Comparison of ENCODE assay signal across 1 cellular context in genomic region chr9:90201770-90202169, GRCh38.
TF ChIP-seq lines count a peak whose summit lies in the region.

No MANE protein-coding gene starts in this region.

TF ChIP-seq in SK-N-SH treated with all-trans-retinoic acid at 6 μM for 48 hours, 23 proteins besides CTCF, POLR2A, EP300 and RAD21 (continued from another document):
- TF ChIP-seq ZNF8 (CRISPR knock-in tag; IDR thresholded peaks at IDR 0.05), result no peak
